In the genomic region with DNA sequence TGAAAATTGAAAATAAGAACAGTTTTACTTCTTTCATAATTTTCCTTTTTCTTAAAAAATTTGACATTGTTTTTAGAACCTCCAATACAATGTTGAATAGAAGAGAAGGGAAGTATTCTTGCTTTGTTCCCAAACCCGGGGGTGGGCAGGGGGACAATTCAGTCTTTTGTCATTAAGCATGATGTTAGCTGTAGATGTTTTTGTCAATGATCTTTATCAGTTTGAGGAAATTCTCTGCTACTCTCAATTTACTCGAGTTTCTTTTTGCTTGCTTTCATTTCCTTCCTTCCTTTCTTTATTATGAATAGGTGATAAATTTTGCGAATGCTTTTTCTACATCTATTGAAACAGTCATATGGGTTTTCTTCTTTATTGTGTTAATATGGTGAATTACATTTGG, we compare ENCODE assay signal across 36 cellular contexts.
"Had no signal": no experiment of that assay in that cellular context is flagged by ENCODE, and none has a peak within 500 bp of the region (broad histone marks: within the 10 kb centered on the region; RNA-seq: fewer than 3 reads in every experiment).

No MANE protein-coding gene starts in this region.

- FAIRE-seq: astrocyte, TTC549 had no signal

- H3K27me3 ChIP-seq: adrenal gland, body of pancreas, brain microvascular endothelial cell, breast epithelium had no signal

- H3K27ac ChIP-seq: adrenal gland, body of pancreas, brain microvascular endothelial cell, breast epithelium, VCaP had no signal

- H3K9me3 Mint-ChIP-seq: activated B cell treated with CpG ODN at 0.5 μM for 24 hours; activated CD4-positive, alpha-beta memory T cell treated with anti-CD3 and anti-CD28 coated beads for 36 hours; activated CD4-positive, alpha-beta T cell treated with anti-CD3 and anti-CD28 coated beads, Interleukin-2, amount 10 ng/mL, durations not matched to agents 24 days and 14 days; activated CD8-positive, alpha-beta T cell treated with anti-CD3 and anti-CD28 coated beads for 36 hours; activated naive CD4-positive, alpha-beta T cell treated with anti-CD3 and anti-CD28 coated beads for 36 hours; activated naive CD4-positive, alpha-beta T cell treated with anti-CD3 and anti-CD28 coated beads, Interleukin-2, amount 50 U/mL, for 72 hours; activated naive CD8-positive, alpha-beta T cell treated with anti-CD3 and anti-CD28 coated beads for 36 hours; activated T-cell treated with anti-CD3 and anti-CD28 coated beads, Interleukin-2, amount 50 U/mL, for 4 hours; activated T-cell treated with anti-CD3 and anti-CD28 coated beads, Interleukin-2, amount 50 U/mL, for 72 hours; activated T-helper 1 cell treated with anti-CD3 and anti-CD28 coated beads, Interleukin-12 subunit alpha, Interleukin-12 subunit beta, Interleukin-2, Interleukin-4 antibody, amounts not matched to agents 30 ng/mL and 10 ng/mL and 1 ng/mL, durations not matched to agents 14 hours and 24 hours and 36 hours; activated T-helper 17 cell treated with anti-CD3 and anti-CD28 coated beads, Interleukin-2, amount 50 U/mL, for 72 hours; T-helper 1 cell treated with Interleukin-12 subunit alpha and Interleukin-12 subunit beta and Interleukin-4 antibody, amounts not matched to agents 30 μg/mL and 1 μg/mL, for 36 hours; T-helper 2 cell treated with Interferon-gamma antibody and Interleukin-4, amounts not matched to agents 5 μg/mL and 100 μg/mL, for 36 hours had no signal

- H3K4me3 ChIP-seq: adrenal gland, body of pancreas, breast epithelium had no signal

- H3K4me1 ChIP-seq: breast epithelium had no signal

- H3K36me3 ChIP-seq: adrenal gland, brain microvascular endothelial cell, breast epithelium had no signal

- H3K4me1 Mint-ChIP-seq: activated B cell treated with CpG ODN at 0.5 μM for 24 hours; activated CD4-positive, alpha-beta T cell treated with anti-CD3 and anti-CD28 coated beads, Interleukin-2, amount 10 ng/mL, durations not matched to agents 24 days and 14 days; activated naive CD8-positive, alpha-beta T cell treated with anti-CD3 and anti-CD28 coated beads for 36 hours; activated T-helper 17 cell treated with anti-CD3 and anti-CD28 coated beads, Interleukin-2, amount 50 U/mL, for 72 hours had no signal

- DNase-seq: activated B cell treated with CpG ODN at 0.5 μM for 24 hours; activated CD4-positive, alpha-beta memory T cell treated with anti-CD3 and anti-CD28 coated beads for 36 hours; activated CD4-positive, alpha-beta T cell treated with anti-CD3 and anti-CD28 coated beads for 4 hours; activated CD4-positive, alpha-beta T cell treated with anti-CD3 and anti-CD28 coated beads, Interleukin-2, amount 10 ng/mL, durations not matched to agents 24 days and 14 days; activated CD4-positive, alpha-beta T cell treated with anti-CD3 and anti-CD28 coated beads, Interleukin-2, amount 50 U/mL, for 1 hour; activated CD4-positive, alpha-beta T cell treated with anti-CD3 and anti-CD28 coated beads, Interleukin-2, amount 50 U/mL, for 4 hours; activated CD4-positive, CD25-positive, alpha-beta regulatory T cell treated with anti-CD3 and anti-CD28 coated beads, Interleukin-2, amount 50 U/mL, for 72 hours; activated CD8-positive, alpha-beta memory T cell treated with anti-CD3 and anti-CD28 coated beads, Interleukin-2, amount 50 U/mL, for 4 hours; activated CD8-positive, alpha-beta T cell treated with anti-CD3 and anti-CD28 coated beads for 36 hours; activated effector memory CD4-positive, alpha-beta T cell treated with anti-CD3 and anti-CD28 coated beads, Interleukin-2, amount 50 U/mL, for 16 hours; activated gamma-delta T cell treated with Interleukin-2 at 50 U/mL for 16 hours; activated naive CD4-positive, alpha-beta T cell; activated naive CD4-positive, alpha-beta T cell treated with anti-CD3 and anti-CD28 coated beads for 36 hours; activated naive CD4-positive, alpha-beta T cell treated with anti-CD3 and anti-CD28 coated beads, Interleukin-2, amount 50 U/mL, for 16 hours; activated naive CD8-positive, alpha-beta T cell treated with anti-CD3 and anti-CD28 coated beads for 36 hours; activated T-cell treated with anti-CD3 and anti-CD28 coated beads for 4 hours; activated T-cell treated with anti-CD3 and anti-CD28 coated beads, Interleukin-2, amount 50 U/mL, for 1 hour; activated T-cell treated with anti-CD3 and anti-CD28 coated beads, Interleukin-2, amount 50 U/mL, for 4 hours; activated T-cell treated with anti-CD3 and anti-CD28 coated beads, Interleukin-2, amount 50 U/mL, for 72 hours; adrenal gland; amniotic stem cell; aorta; body of pancreas; brain microvascular endothelial cell; central memory CD4-positive, alpha-beta T cell; T-helper 2 cell; T-helper 9 cell had no signal

- H3K36me3 Mint-ChIP-seq: activated CD4-positive, alpha-beta memory T cell treated with anti-CD3 and anti-CD28 coated beads for 36 hours; activated naive CD4-positive, alpha-beta T cell treated with anti-CD3 and anti-CD28 coated beads, Interleukin-2, amount 50 U/mL, for 72 hours; activated naive CD8-positive, alpha-beta T cell treated with anti-CD3 and anti-CD28 coated beads for 36 hours had no signal

- ATAC-seq: activated CD8-positive, alpha-beta T cell treated with anti-CD3 and anti-CD28 coated beads for 36 hours; activated naive CD4-positive, alpha-beta T cell treated with anti-CD3 and anti-CD28 coated beads, Interleukin-2, amount 50 U/mL, for 72 hours; activated T-cell treated with anti-CD3 and anti-CD28 coated beads, Interleukin-2, amount 50 U/mL, for 4 hours; activated T-cell treated with anti-CD3 and anti-CD28 coated beads, Interleukin-2, amount 50 U/mL, for 72 hours; activated T-helper 17 cell treated with anti-CD3 and anti-CD28 coated beads, Interleukin-2, amount 50 U/mL, for 72 hours; body of pancreas had no signal

- H3K27ac Mint-ChIP-seq: activated B cell treated with CpG ODN at 0.5 μM for 24 hours; activated CD4-positive, alpha-beta memory T cell treated with anti-CD3 and anti-CD28 coated beads for 36 hours; activated CD4-positive, alpha-beta T cell treated with anti-CD3 and anti-CD28 coated beads, Interleukin-2, amount 10 ng/mL, durations not matched to agents 24 days and 14 days; activated CD8-positive, alpha-beta T cell treated with anti-CD3 and anti-CD28 coated beads for 36 hours; activated naive CD4-positive, alpha-beta T cell treated with anti-CD3 and anti-CD28 coated beads for 36 hours; activated naive CD4-positive, alpha-beta T cell treated with anti-CD3 and anti-CD28 coated beads, Interleukin-2, amount 50 U/mL, for 72 hours; activated naive CD8-positive, alpha-beta T cell treated with anti-CD3 and anti-CD28 coated beads for 36 hours; activated T-cell treated with anti-CD3 and anti-CD28 coated beads, Interleukin-2, amount 50 U/mL, for 72 hours; activated T-helper 1 cell treated with anti-CD3 and anti-CD28 coated beads, Interleukin-12 subunit alpha, Interleukin-12 subunit beta, Interleukin-2, Interleukin-4 antibody, amounts not matched to agents 30 ng/mL and 10 ng/mL and 1 ng/mL, durations not matched to agents 14 hours and 24 hours and 36 hours; activated T-helper 17 cell treated with anti-CD3 and anti-CD28 coated beads, Interleukin-2, amount 50 U/mL, for 72 hours; T-helper 1 cell treated with Interleukin-12 subunit alpha and Interleukin-12 subunit beta and Interleukin-4 antibody, amounts not matched to agents 30 μg/mL and 1 μg/mL, for 36 hours; T-helper 2 cell treated with Interferon-gamma antibody and Interleukin-4, amounts not matched to agents 5 μg/mL and 100 μg/mL, for 36 hours had no signal

- H3K27me3 Mint-ChIP-seq: activated B cell treated with CpG ODN at 0.5 μM for 24 hours; activated CD4-positive, alpha-beta memory T cell treated with anti-CD3 and anti-CD28 coated beads for 36 hours; activated CD4-positive, alpha-beta T cell treated with anti-CD3 and anti-CD28 coated beads, Interleukin-2, amount 10 ng/mL, durations not matched to agents 24 days and 14 days had no signal

- H3K9me3 ChIP-seq: adrenal gland, body of pancreas, breast epithelium had no signal

- H3K4me3 Mint-ChIP-seq: activated B cell treated with CpG ODN at 0.5 μM for 24 hours; activated CD4-positive, alpha-beta memory T cell treated with anti-CD3 and anti-CD28 coated beads for 36 hours; activated CD4-positive, alpha-beta T cell treated with anti-CD3 and anti-CD28 coated beads, Interleukin-2, amount 10 ng/mL, durations not matched to agents 24 days and 14 days; activated CD8-positive, alpha-beta T cell treated with anti-CD3 and anti-CD28 coated beads for 36 hours; activated naive CD4-positive, alpha-beta T cell treated with anti-CD3 and anti-CD28 coated beads for 36 hours; activated naive CD8-positive, alpha-beta T cell treated with anti-CD3 and anti-CD28 coated beads for 36 hours; activated T-cell treated with anti-CD3 and anti-CD28 coated beads, Interleukin-2, amount 50 U/mL, for 4 hours; activated T-cell treated with anti-CD3 and anti-CD28 coated beads, Interleukin-2, amount 50 U/mL, for 72 hours; activated T-helper 1 cell treated with anti-CD3 and anti-CD28 coated beads, Interleukin-12 subunit alpha, Interleukin-12 subunit beta, Interleukin-2, Interleukin-4 antibody, amounts not matched to agents 30 ng/mL and 10 ng/mL and 1 ng/mL, durations not matched to agents 14 hours and 24 hours and 36 hours; activated T-helper 17 cell treated with anti-CD3 and anti-CD28 coated beads, Interleukin-2, amount 50 U/mL, for 72 hours; T-helper 1 cell treated with Interleukin-12 subunit alpha and Interleukin-12 subunit beta and Interleukin-4 antibody, amounts not matched to agents 30 μg/mL and 1 μg/mL, for 36 hours; T-helper 2 cell treated with Interferon-gamma antibody and Interleukin-4, amounts not matched to agents 5 μg/mL and 100 μg/mL, for 36 hours had no signal
